Comparison of ENCODE assay signal across 17 cellular contexts in genomic region chr6:39496951-39497350, GRCh38.
DNase-seq lines count a peak whose midpoint lies in the region; ATAC-seq and TF ChIP-seq lines count a peak whose summit lies in the region.
"Had no signal": no experiment of that assay in that cellular context is flagged by ENCODE, and none has a peak within 500 bp of the region (broad histone marks: within the 10 kb centered on the region; RNA-seq: fewer than 3 reads in every experiment).

No MANE protein-coding gene starts in this region.

- DNase-seq in adipocyte (ENCODE audit: low read depth) (peak; percentile 81), fibroblast of pulmonary artery (ENCODE audit: low read depth) (peak; percentile 81), lung (ENCODE audit: low spot score) (peak; percentile 29), transverse colon (peak; percentile 29), NCI-H2171 (lab: John Stamatoyannopoulos, UW) (no peak), A673 (ENCODE audit: low spot score) (no peak)
- DNase-seq: Caco-2; effector CD8-positive, alpha-beta T cell; midbrain; MV-4-11; NCI-H2107; posterior cingulate gyrus had no signal

- H3K27me3 Mint-ChIP-seq in activated T-helper 17 cell treated with anti-CD3 and anti-CD28 coated beads, Interleukin-2, amount 50 U/mL, for 72 hours, result peaks cover 24% of the 10 kb centered on the region

- H3K9me3 Mint-ChIP-seq in activated T-helper 17 cell treated with anti-CD3 and anti-CD28 coated beads, Interleukin-2, amount 50 U/mL, for 72 hours, result peaks cover 19% of the 10 kb centered on the region

- TF ChIP-seq POLR2A in transverse colon (IDR thresholded peaks at IDR 0.05), result no peak

- no TSS peak for BruUV-seq in A673 (replicated peaks; lab: Mats Ljungman, UMichigan)

- H3K27ac Mint-ChIP-seq in activated T-helper 17 cell treated with anti-CD3 and anti-CD28 coated beads, Interleukin-2, amount 50 U/mL, for 72 hours, result no peak overlapping the region
- H3K27ac Mint-ChIP-seq: stimulated activated naive CD8-positive, alpha-beta T cell treated with anti-CD3 and anti-CD28 coated beads, Interleukin-15, Interleukin-2, amounts not matched to agents 100 ng/mL and 50 ng/mL, for 24 hours had no signal

- H3K9me3 ChIP-seq in adipocyte (ENCODE audit: control insufficient read depth, low read length) (peaks cover 23% of the 10 kb centered on the region), lung (ENCODE audit: control insufficient read depth in 2 of 2, insufficient read depth in 1 of 2, low read length in 1 of 2) (peaks cover 4% of the 10 kb centered on the region in 2 donors), transverse colon (peaks cover 5 to 10% of the 10 kb centered on the region in 2 donors), A673 (ENCODE audit: low read depth, low read length, poor library complexity, severe bottlenecking) (no peaks in the 10 kb centered on the region)
- H3K9me3 ChIP-seq: Caco-2 had no signal

- no peak overlapping the region for H3K4me3 Mint-ChIP-seq in activated T-helper 17 cell treated with anti-CD3 and anti-CD28 coated beads, Interleukin-2, amount 50 U/mL, for 72 hours
- H3K4me3 Mint-ChIP-seq: stimulated activated naive CD8-positive, alpha-beta T cell treated with anti-CD3 and anti-CD28 coated beads, Interleukin-15, Interleukin-2, amounts not matched to agents 100 ng/mL and 50 ng/mL, for 24 hours; WTC11 had no signal

- in situ Hi-C loops in transverse colon (cut with MboI; ENCODE audit: low pct_ligation_motif_present in 1 of 4, low pct_unique_long_range_greater_than_20kb in 1 of 4, low sequenced_read_pairs in 3 of 4), result no loop called here

- no peak overlapping the region for H3K9ac ChIP-seq in adipocyte (ENCODE audit: low read length)

- peak; percentile 44 for ATAC-seq in lung (ENCODE audit: insufficient read depth, low FRiP score)
- no peak for ATAC-seq in activated T-helper 17 cell treated with anti-CD3 and anti-CD28 coated beads, Interleukin-2, amount 50 U/mL, for 72 hours (replicated peaks)
- no peak for ATAC-seq in HG03159 (IDR thresholded peaks at IDR 0.05; ENCODE audit: unreplicated experiment)
- ATAC-seq: WTC11 had no signal

- H3K4me1 Mint-ChIP-seq in activated T-helper 17 cell treated with anti-CD3 and anti-CD28 coated beads, Interleukin-2, amount 50 U/mL, for 72 hours, result no peaks in the 10 kb centered on the region

- 47 to 69% methylated on average over 6 of the region's 6 CpGs for WGBS in lung, 2 donors
- 64% methylated on average over 6 of the region's 6 CpGs; no CpG with 5 or more reads in 1 of the 2 donors for WGBS in transverse colon (ENCODE audit: low coverage in 1 of 2), 2 donors

- intact Hi-C loops in transverse colon (cut with DNase I; ENCODE audit: low total_unique reads) (no loop called here), A673 (cut with micrococcal nuclease; ENCODE audit: unreplicated experiment) (no loop called here)

- TF ChIP-seq EP300 in transverse colon (IDR thresholded peaks at IDR 0.05; ENCODE audit: low read depth), result no peak

- no peaks in the 10 kb centered on the region for H3K36me3 Mint-ChIP-seq in activated T-helper 17 cell treated with anti-CD3 and anti-CD28 coated beads, Interleukin-2, amount 50 U/mL, for 72 hours (ENCODE audit: low read depth)

- TF ChIP-seq CTCF in fibroblast of pulmonary artery (IDR thresholded peaks at IDR 0.05; ENCODE audit: low read length, missing control alignments) (no peak), lung (IDR thresholded peaks at IDR 0.05; ENCODE audit: control extremely low read depth, extremely low read depth) (no peak), transverse colon (IDR thresholded peaks at IDR 0.05) (no peak), A673 (conservative IDR thresholded peaks at IDR 0.05; ENCODE audit: low read depth, low read length) (no peak)

- POLR2A ChIA-PET in A673 (lab: Charles Lee; ENCODE audit: low non-redundant PET), result no interaction called here

- no peaks in the 10 kb centered on the region for H3K36me3 ChIP-seq in adipocyte (ENCODE audit: control insufficient read depth, insufficient read depth, low read length, severe bottlenecking)
- no peaks in the 10 kb centered on the region for H3K36me3 ChIP-seq in lung (ENCODE audit: control insufficient read depth in 2 of 2, insufficient read depth in 2 of 2, low read length in 2 of 2)
- no peaks in the 10 kb centered on the region for H3K36me3 ChIP-seq in transverse colon
- no peaks in the 10 kb centered on the region for H3K36me3 ChIP-seq in A673 (ENCODE audit: insufficient read depth, low read length, poor library complexity, severe bottlenecking)

- no peak overlapping the region for H3K4me3 ChIP-seq in adipocyte (ENCODE audit: low read length)
- no peak overlapping the region for H3K4me3 ChIP-seq in fibroblast of pulmonary artery (replicated peaks; ENCODE audit: low read depth, low read length)
- no peak overlapping the region for H3K4me3 ChIP-seq in lung
- H3K4me3 ChIP-seq in transverse colon, result no peak overlapping the region
- H3K4me3 ChIP-seq in A673 (ENCODE audit: low read depth, low read length, poor library complexity, severe bottlenecking), result no peak overlapping the region
- H3K4me3 ChIP-seq: SK-N-MC had no signal

- CTCF ChIA-PET in A673 (lab: Charles Lee), result no interaction called here

- H3K4me1 ChIP-seq in adipocyte (ENCODE audit: control insufficient read depth, insufficient read depth, low read length), result peaks cover 45% of the 10 kb centered on the region
- peaks cover 0 to 3% of the 10 kb centered on the region in 2 donors for H3K4me1 ChIP-seq in lung (ENCODE audit: control insufficient read depth in 2 of 2, insufficient read depth in 2 of 2, low read length in 2 of 2)
- H3K4me1 ChIP-seq in transverse colon, result peaks cover 0 to 22% (median 8%) of the 10 kb centered on the region in 4 donors
- peaks cover 12% of the 10 kb centered on the region for H3K4me1 ChIP-seq in A673 (ENCODE audit: insufficient read depth, low read length, poor library complexity, severe bottlenecking)
- H3K4me1 ChIP-seq: Caco-2 had no signal

- H3K27me3 ChIP-seq in adipocyte (replicated peaks; ENCODE audit: control insufficient read depth, insufficient read depth, low read length) (no peaks in the 10 kb centered on the region), lung (ENCODE audit: control insufficient read depth, insufficient read depth) (no peaks in the 10 kb centered on the region), transverse colon (no peaks in the 10 kb centered on the region), A673 (replicated peaks; ENCODE audit: insufficient read depth, low read depth, low read length, poor library complexity) (no peaks in the 10 kb centered on the region)

- no peak overlapping the region for H3K27ac ChIP-seq in lung (ENCODE audit: low read depth in 1 of 2, low read length in 1 of 2)
- H3K27ac ChIP-seq in transverse colon, result peak overlapping the region in 2 of 4 donors; percentile 51 to 58
- H3K27ac ChIP-seq in A673 (ENCODE audit: low read depth, low read length, poor library complexity, severe bottlenecking), result no peak overlapping the region
- H3K27ac ChIP-seq: SK-N-MC had no signal

Comparison
In these comparisons a context has a peak if more than half of its experiments do, and no peak if none do; other contexts are left out.
1. DNase-seq: peak in adipocyte (single experiment), fibroblast of pulmonary artery (single experiment), lung (single experiment) and transverse colon (single experiment); none in NCI-H2171 (single experiment) and A673 (single experiment).